Comparison of ENCODE assay signal across 8 cellular contexts in the genomic region with DNA sequence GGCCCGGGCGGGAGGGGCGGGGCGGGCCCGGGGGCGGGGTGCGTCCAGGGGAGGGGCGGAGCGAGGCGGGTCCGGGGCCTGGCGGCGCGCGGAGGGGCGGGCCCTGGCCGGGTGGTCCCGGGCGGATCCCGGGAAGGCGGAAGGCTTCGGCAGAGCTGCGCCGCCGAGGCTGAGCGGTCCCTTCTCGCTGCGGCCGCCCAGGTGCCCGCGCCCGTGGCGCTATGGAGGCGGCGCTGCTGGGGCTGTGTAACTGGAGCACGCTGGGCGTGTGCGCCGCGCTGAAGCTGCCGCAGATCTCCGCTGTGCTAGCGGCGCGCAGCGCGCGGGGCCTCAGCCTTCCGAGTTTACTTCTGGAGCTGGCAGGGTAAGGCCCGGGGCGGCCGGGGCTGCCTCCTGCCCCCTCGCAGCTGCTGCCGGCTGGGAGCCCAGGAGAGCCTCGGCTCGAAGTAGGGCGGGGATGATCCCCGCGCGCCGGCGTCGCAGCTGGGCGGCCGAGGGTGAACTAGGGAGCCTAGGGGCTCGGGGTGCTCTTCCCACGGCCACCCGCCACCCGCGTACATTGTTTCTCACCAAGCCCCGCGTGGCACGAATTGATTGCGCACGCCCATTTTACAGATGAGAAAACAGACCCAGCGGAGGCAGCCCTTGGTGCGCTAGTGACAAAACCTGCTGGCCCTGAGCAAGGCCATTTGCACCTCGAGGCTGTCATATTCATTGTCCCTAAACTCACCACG. TPM values are rescaled to one million over a fixed set of nuclear protein-coding genes. Genes with fewer than 3 reads are reported as not detected.
DNase-seq lines count a peak whose midpoint lies in the region; ATAC-seq, FAIRE-seq and TF ChIP-seq lines count a peak whose summit lies in the region.

TSS of gene SLC66A3 (plus strand) at position 142 of the 734 bp plus-strand sequence. CDS start at position 222, 80 bp downstream.

- peak; percentile 86 for TF ChIP-seq POLR2A in gastroesophageal sphincter (IDR thresholded peaks at IDR 0.05)

- H3K9me3 ChIP-seq in gastroesophageal sphincter (no peaks in the 10 kb centered on the region), trophoblast cell (ENCODE audit: insufficient read depth, low read depth, low read length) (no peaks in the 10 kb centered on the region)

- no peaks in the 10 kb centered on the region for H3K9me3 Mint-ChIP-seq in activated CD8-positive, alpha-beta T cell treated with anti-CD3 and anti-CD28 coated beads, Interleukin-2, amount 10 ng/mL, durations not matched to agents 7 days and 5 days (ENCODE audit: insufficient read depth)

- no peaks in the 10 kb centered on the region for H3K36me3 Mint-ChIP-seq in activated CD8-positive, alpha-beta T cell treated with anti-CD3 and anti-CD28 coated beads, Interleukin-2, amount 10 ng/mL, durations not matched to agents 7 days and 5 days (ENCODE audit: low read depth)

- H3K79me1 ChIP-seq in trophoblast cell (ENCODE audit: low read length) = peaks cover 10% of the 10 kb centered on the region

- peak within 1 kb of the TSS; percentile 70 for H2BK120ac ChIP-seq in trophoblast cell (ENCODE audit: insufficient read depth, low read length, poor library complexity)

- H3K79me2 ChIP-seq in trophoblast cell (ENCODE audit: control insufficient read depth, insufficient read depth, low read length, poor library complexity) = peaks cover 5% of the 10 kb centered on the region

- H2BK5ac ChIP-seq in trophoblast cell (ENCODE audit: low read depth, low read length, poor library complexity) = peak within 1 kb of the TSS; percentile 19

- peaks cover 0 to 8% of the 10 kb centered on the region in 2 donors for H3K36me3 ChIP-seq in gastroesophageal sphincter
- no peaks in the 10 kb centered on the region for H3K36me3 ChIP-seq in trophoblast cell (ENCODE audit: control insufficient read depth in 1 of 2, insufficient read depth in 2 of 2, low read length in 2 of 2)

- POLR2A ChIA-PET in activated CD8-positive, alpha-beta T cell treated with anti-CD3 and anti-CD28 coated beads, Interleukin-2, amount 10 ng/mL, durations not matched to agents 7 days and 5 days (lab: Charles Lee) = interaction anchor here (0.6 to 1.0 kb wide), 5 partner anchors 23 to 310 kb away, joined by 3 to 4 read pairs (median 4); partner anchors contain the start of genes E2F6 and ROCK2

- H3K4me2 ChIP-seq in trophoblast cell (ENCODE audit: low read length) = peak within 1 kb of the TSS; percentile 80

- H3K9ac ChIP-seq in trophoblast cell (ENCODE audit: low read length) = peak within 1 kb of the TSS; percentile 83

- H4K91ac ChIP-seq in trophoblast cell (ENCODE audit: low read depth, low read length) = peak within 1 kb of the TSS; percentile 59

- peak within 1 kb of the TSS; percentile 79 for H3K14ac ChIP-seq in trophoblast cell (ENCODE audit: low read length)

- H3K4me1 ChIP-seq in gastroesophageal sphincter (peaks cover 0 to 31% (median 5%) of the 10 kb centered on the region in 3 donors), trophoblast cell (ENCODE audit: control insufficient read depth in 1 of 2, insufficient read depth in 2 of 2, low read length in 2 of 2) (peaks cover 3 to 11% of the 10 kb centered on the region in 2 experiments)

- H3K27ac Mint-ChIP-seq in activated CD8-positive, alpha-beta T cell treated with anti-CD3 and anti-CD28 coated beads, Interleukin-2, amount 10 ng/mL, durations not matched to agents 7 days and 5 days = peak within 1 kb of the TSS; percentile 87

- H2BK12ac ChIP-seq in trophoblast cell (ENCODE audit: low read length) = no peak within 1 kb of the TSS

- H3K18ac ChIP-seq in trophoblast cell (ENCODE audit: low read length) = peak within 1 kb of the TSS; percentile 51

- peak within 1 kb of the TSS; percentile 79 for H3K4me3 Mint-ChIP-seq in activated CD8-positive, alpha-beta T cell treated with anti-CD3 and anti-CD28 coated beads, Interleukin-2, amount 10 ng/mL, durations not matched to agents 7 days and 5 days

- H3K23ac ChIP-seq in trophoblast cell (ENCODE audit: low read length) = no peak within 1 kb of the TSS

- 8% methylated on average over 4 of the region's 79 CpGs; no CpG with 5 or more reads in 1 of the 2 donors for WGBS in gastroesophageal sphincter (ENCODE audit: low coverage in 1 of 2), 2 donors
- no CpG with 5 or more reads among the region's 79 CpGs for WGBS in trophoblast cell (ENCODE audit: extremely low coverage, insufficient coverage, insufficient read length)

- CTCF ChIA-PET in activated CD8-positive, alpha-beta T cell treated with anti-CD3 and anti-CD28 coated beads, Interleukin-2, amount 10 ng/mL, durations not matched to agents 7 days and 5 days (lab: Charles Lee) = interaction anchor here (0.9 to 1.7 kb wide), 3 partner anchors 23 to 432 kb away, joined by 3 to 11 read pairs (median 3); a partner anchor contains a TSS

- peak within 1 kb of the TSS; percentile 19 for H3K4ac ChIP-seq in trophoblast cell (ENCODE audit: low read depth, low read length)

- FAIRE-seq in D721Med (lab: Jason Lieb, UNC) = no peak

- peak within 1 kb of the TSS; percentile 84 to 85 for H3K4me3 ChIP-seq in gastroesophageal sphincter
- H3K4me3 ChIP-seq in trophoblast cell (ENCODE audit: low read depth, low read length) = peak within 1 kb of the TSS; percentile 79

- peaks cover 19% of the 10 kb centered on the region for H3K4me1 Mint-ChIP-seq in activated CD8-positive, alpha-beta T cell treated with anti-CD3 and anti-CD28 coated beads, Interleukin-2, amount 10 ng/mL, durations not matched to agents 7 days and 5 days (ENCODE audit: low read depth)

- H3K27ac ChIP-seq in gastroesophageal sphincter = peak within 1 kb of the TSS; percentile 91 to 96 (median 93)
- peak within 1 kb of the TSS; percentile 57 for H3K27ac ChIP-seq in trophoblast cell (ENCODE audit: low read depth, low read length)

- H3K27me3 ChIP-seq in gastroesophageal sphincter (no peaks in the 10 kb centered on the region), trophoblast cell (ENCODE audit: insufficient read depth, low read length) (no peaks in the 10 kb centered on the region)

- peak; percentile 13 for TF ChIP-seq CTCF in D721Med (IDR thresholded peaks at IDR 0.05; ENCODE audit: insufficient read depth, missing control alignments)
- peak in 2 of 4 experiments; percentile 30 to 40 for TF ChIP-seq CTCF in gastroesophageal sphincter (IDR thresholded peaks at IDR 0.05)

- H3K27me3 Mint-ChIP-seq in activated CD8-positive, alpha-beta T cell treated with anti-CD3 and anti-CD28 coated beads, Interleukin-2, amount 10 ng/mL, durations not matched to agents 7 days and 5 days (ENCODE audit: low read depth) = no peaks in the 10 kb centered on the region

- H2AK5ac ChIP-seq in trophoblast cell (ENCODE audit: low read length) = no peak within 1 kb of the TSS

- DNase-seq in D721Med (ENCODE audit: insufficient read length, low spot score) (peak; percentile 92), NCI-H510A (lab: John Stamatoyannopoulos, UW) (peak; percentile 92), trophoblast cell (peak; percentile 77 to 87), HK-2 (ENCODE audit: unreplicated experiment) (no peak)
- DNase-seq in activated CD8-positive, alpha-beta T cell treated with anti-CD3 and anti-CD28 coated beads, Interleukin-2, amount 10 ng/mL, durations not matched to agents 7 days and 5 days = peak; percentile 80

- peak within 1 kb of the TSS; percentile 24 for H4K12ac ChIP-seq in trophoblast cell (ENCODE audit: low read depth, low read length)

- TF ChIP-seq EP300 in gastroesophageal sphincter (IDR thresholded peaks at IDR 0.05) = no peak

- peak within 1 kb of the TSS; percentile 88 for H2AFZ ChIP-seq in trophoblast cell (ENCODE audit: insufficient read depth, low read length, poor library complexity)

- ATAC-seq in GM19351 (IDR thresholded peaks at IDR 0.05; ENCODE audit: unreplicated experiment) = peak; percentile 72
- ATAC-seq in HG03439 (IDR thresholded peaks at IDR 0.05; ENCODE audit: unreplicated experiment) = peak; percentile 83
- peak; percentile 88 for ATAC-seq in activated CD8-positive, alpha-beta T cell treated with anti-CD3 and anti-CD28 coated beads, Interleukin-2, amount 10 ng/mL, durations not matched to agents 7 days and 5 days
- peak; percentile 90 for ATAC-seq in gastroesophageal sphincter

- H4K8ac ChIP-seq in trophoblast cell (ENCODE audit: low read depth, low read length) = peak within 1 kb of the TSS; percentile 84

RNA-seq across cellular contexts. Expression of gene SLC66A3, which starts in this region (rescaled TPM):
- 10 to 100 TPM; 14.3 to 16.9 TPM for total RNA-seq in activated CD8-positive, alpha-beta T cell treated with anti-CD3 and anti-CD28 coated beads, Interleukin-2, amount 10 ng/mL, durations not matched to agents 7 days and 5 days
- 10 to 100 TPM; 28.1 to 49.8 (median 41.5) TPM for total RNA-seq in gastroesophageal sphincter
- 18.5 and 18.7 TPM in 2 replicates for polyA plus RNA-seq in trophoblast cell (2013)
